Comparison of ENCODE assay signal across 9 cellular contexts in genomic region chr10:60611291-60611747, GRCh38.
DNase-seq lines count a peak whose midpoint lies in the region; ATAC-seq and TF ChIP-seq lines count a peak whose summit lies in the region.
"Had no signal": no experiment of that assay in that cellular context is flagged by ENCODE, and none has a peak within 500 bp of the region (broad histone marks: within the 10 kb centered on the region; RNA-seq: fewer than 3 reads in every experiment).

No MANE protein-coding gene starts in this region.

- H3K27ac Mint-ChIP-seq in effector memory CD8-positive, alpha-beta T cell: no peak overlapping the region
- H3K27ac Mint-ChIP-seq: nephron had no signal

- H3K27me3 Mint-ChIP-seq in effector memory CD8-positive, alpha-beta T cell: no peaks in the 10 kb centered on the region

- no peak overlapping the region for H3K4me3 Mint-ChIP-seq in effector memory CD8-positive, alpha-beta T cell
- H3K4me3 Mint-ChIP-seq: nephron had no signal

- ATAC-seq in effector memory CD8-positive, alpha-beta T cell (replicated peaks): no peak

- no peak overlapping the region for H3K4me3 ChIP-seq in fibroblast of the aortic adventitia (ENCODE audit: low read depth, low read length)

- no peak for TF ChIP-seq CTCF in fibroblast of the aortic adventitia (IDR thresholded peaks at IDR 0.05; ENCODE audit: insufficient read depth, low read length)

- H3K4me1 Mint-ChIP-seq in effector memory CD8-positive, alpha-beta T cell (ENCODE audit: low read depth in 2 of 2): peaks cover 2 to 23% of the 10 kb centered on the region in 2 donors

- no peaks in the 10 kb centered on the region for H3K9me3 Mint-ChIP-seq in effector memory CD8-positive, alpha-beta T cell
- H3K9me3 Mint-ChIP-seq: nephron had no signal

- peak; percentile 21 for DNase-seq in NCI-H2171 treated with DMSO at 0.1 percent for 48 hours (lab: John Stamatoyannopoulos, UW)
- DNase-seq in NCI-H2171 (lab: John Stamatoyannopoulos, UW): no peak
- DNase-seq in T1000 (lab: John Stamatoyannopoulos, UW): peak; percentile 39
- peak; percentile 82 for DNase-seq in fibroblast of the aortic adventitia (ENCODE audit: low read depth)
- DNase-seq in stimulated activated CD4-positive, alpha-beta T cell treated with anti-CD3 and anti-CD28 coated beads, Interleukin-2, amount 100 ng/mL, for 48 hours: peak; percentile 5 to 12
- DNase-seq in NCI-H1436 (lab: John Stamatoyannopoulos, UW): no peak
- DNase-seq in effector memory CD8-positive, alpha-beta T cell: no peak
- DNase-seq in NOMO-1 treated with dmso at 0.1 percent for 144 hours (lab: John Stamatoyannopoulos, UW; ENCODE audit: unreplicated experiment): no peak

- peaks cover 4% of the 10 kb centered on the region for H3K36me3 Mint-ChIP-seq in effector memory CD8-positive, alpha-beta T cell (ENCODE audit: insufficient read depth)

Comparison
In these comparisons a context has a peak if more than half of its experiments do, and no peak if none do; other contexts are left out.
1. DNase-seq: peak in NCI-H2171 treated with DMSO at 0.1 percent for 48 hours (single experiment), T1000 (single experiment), fibroblast of the aortic adventitia (single experiment) and stimulated activated CD4-positive, alpha-beta T cell treated with anti-CD3 and anti-CD28 coated beads, Interleukin-2, amount 100 ng/mL, for 48 hours (2 of 2); none in NCI-H2171 (single experiment), NCI-H1436 (single experiment), effector memory CD8-positive, alpha-beta T cell (0 of 3) and NOMO-1 treated with dmso at 0.1 percent for 144 hours (single experiment).